In genomic region chr4:94757192-94758140, GRCh38 we compare ENCODE assay signal across 8 cellular contexts. TPM values are rescaled to one million over a fixed set of nuclear protein-coding genes. Genes with fewer than 3 reads are reported as not detected.
A peak's percentile ranks its signal among the peaks of the same experiment; 100 is the strongest.
DNase-seq lines count a peak whose midpoint lies in the region; ATAC-seq and TF ChIP-seq lines count a peak whose summit lies in the region.

BMPR1B (plus strand) TSS chr4:94757955; CDS start chr4:95104425, 346,470 bp downstream.

- ATAC-seq in CD4-positive, CD25-positive, alpha-beta regulatory T cell (ENCODE audit: low read depth in 2 of 2): no peak
- ATAC-seq in left ventricle myocardium superior: peak; percentile 53
- ATAC-seq in GM19351 (IDR thresholded peaks at IDR 0.05; ENCODE audit: unreplicated experiment): no peak

- peaks cover 0 to 6% (median 0%) of the 10 kb centered on the region in 7 donors for H3K9me3 Mint-ChIP-seq in CD4-positive, CD25-positive, alpha-beta regulatory T cell
- no peaks in the 10 kb centered on the region for H3K9me3 Mint-ChIP-seq in activated naive CD8-positive, alpha-beta T cell treated with anti-CD3 and anti-CD28 coated beads for 36 hours
- no peaks in the 10 kb centered on the region for H3K9me3 Mint-ChIP-seq in progenitor cell of endocrine pancreas (ENCODE audit: low read depth)

- H3K4me1 Mint-ChIP-seq in CD4-positive, CD25-positive, alpha-beta regulatory T cell: peaks cover 4 to 17% (median 6%) of the 10 kb centered on the region in 4 donors
- H3K4me1 Mint-ChIP-seq in activated naive CD8-positive, alpha-beta T cell treated with anti-CD3 and anti-CD28 coated beads for 36 hours: peaks cover 5% of the 10 kb centered on the region
- H3K4me1 Mint-ChIP-seq in progenitor cell of endocrine pancreas (ENCODE audit: low read depth): peaks cover 18% of the 10 kb centered on the region

- peaks cover 77% of the 10 kb centered on the region for H3K27me3 Mint-ChIP-seq in CD4-positive, CD25-positive, alpha-beta regulatory T cell
- H3K27me3 Mint-ChIP-seq in activated naive CD8-positive, alpha-beta T cell treated with anti-CD3 and anti-CD28 coated beads for 36 hours: peaks cover 79% of the 10 kb centered on the region
- peaks cover 4% of the 10 kb centered on the region for H3K27me3 Mint-ChIP-seq in progenitor cell of endocrine pancreas

- H3K36me3 Mint-ChIP-seq in CD4-positive, CD25-positive, alpha-beta regulatory T cell: no peaks in the 10 kb centered on the region
- H3K36me3 Mint-ChIP-seq in activated naive CD8-positive, alpha-beta T cell treated with anti-CD3 and anti-CD28 coated beads for 36 hours: peaks cover 1% of the 10 kb centered on the region
- H3K36me3 Mint-ChIP-seq in progenitor cell of endocrine pancreas (ENCODE audit: insufficient read depth): no peaks in the 10 kb centered on the region

- peaks cover 40% of the 10 kb centered on the region for H3K27me3 ChIP-seq in CD4-positive, CD25-positive, alpha-beta regulatory T cell (ENCODE audit: control insufficient read depth, insufficient read depth, low read length)

- no peak within 1 kb of the TSS for H3K27ac Mint-ChIP-seq in CD4-positive, CD25-positive, alpha-beta regulatory T cell
- no peak within 1 kb of the TSS for H3K27ac Mint-ChIP-seq in activated naive CD8-positive, alpha-beta T cell treated with anti-CD3 and anti-CD28 coated beads for 36 hours
- H3K27ac Mint-ChIP-seq in progenitor cell of endocrine pancreas: peak within 1 kb of the TSS; percentile 92

- H3K4me1 ChIP-seq in CD4-positive, CD25-positive, alpha-beta regulatory T cell (ENCODE audit: control insufficient read depth, insufficient read depth, low read length, poor library complexity, severe bottlenecking): no peaks in the 10 kb centered on the region

- no peak for DNase-seq in CD4-positive, CD25-positive, alpha-beta regulatory T cell
- DNase-seq in HK-2 (ENCODE audit: unreplicated experiment): peak; percentile 61
- DNase-seq in activated naive CD8-positive, alpha-beta T cell treated with anti-CD3 and anti-CD28 coated beads for 36 hours: peak; percentile 12
- DNase-seq in left ventricle myocardium superior: peak; percentile 47
- peak; percentile 39 for DNase-seq in progenitor cell of endocrine pancreas (ENCODE audit: low spot score, unreplicated experiment)
- no peak for DNase-seq in NCI-H187 treated with DMSO at 0.1 percent for 48 hours (lab: John Stamatoyannopoulos, UW)
- no peak for DNase-seq in activated CD8-positive, alpha-beta memory T cell treated with anti-CD3 and anti-CD28 coated beads for 24 hours

- TF ChIP-seq CTCF in progenitor cell of endocrine pancreas (IDR thresholded peaks at IDR 0.05; ENCODE audit: unreplicated experiment): peak; percentile 12

- H3K4me3 Mint-ChIP-seq in CD4-positive, CD25-positive, alpha-beta regulatory T cell: peak within 1 kb of the TSS in 3 of 4 donors; percentile 22 to 81 (median 77)
- peak within 1 kb of the TSS; percentile 53 for H3K4me3 Mint-ChIP-seq in activated naive CD8-positive, alpha-beta T cell treated with anti-CD3 and anti-CD28 coated beads for 36 hours
- peak within 1 kb of the TSS; percentile 83 for H3K4me3 Mint-ChIP-seq in progenitor cell of endocrine pancreas (ENCODE audit: low read depth)

- no peak within 1 kb of the TSS for H3K4me3 ChIP-seq in CD4-positive, CD25-positive, alpha-beta regulatory T cell (ENCODE audit: low read depth, low read length)

- intact Hi-C loops in left ventricle myocardium superior (cut with micrococcal nuclease): no loop called here

- H3K36me3 ChIP-seq in CD4-positive, CD25-positive, alpha-beta regulatory T cell (ENCODE audit: control insufficient read depth, insufficient read depth, low read length): no peaks in the 10 kb centered on the region

- H3K27ac ChIP-seq in CD4-positive, CD25-positive, alpha-beta regulatory T cell (ENCODE audit: insufficient read depth, low read length, poor library complexity, severe bottlenecking): no peak within 1 kb of the TSS

- H3K9me3 ChIP-seq in CD4-positive, CD25-positive, alpha-beta regulatory T cell (ENCODE audit: control insufficient read depth in 2 of 2, low read length in 2 of 2): no peaks in the 10 kb centered on the region

RNA-seq across cellular contexts. Expression of gene BMPR1B, which starts in this region (rescaled TPM):
- total RNA-seq in CD4-positive, CD25-positive, alpha-beta regulatory T cell: 0.72 TPM
- under 1 TPM in 1 of 4 donors, not detected in 3; 0.31 TPM for polyA plus RNA-seq in CD4-positive, CD25-positive, alpha-beta regulatory T cell
- not detected for total RNA-seq in activated naive CD8-positive, alpha-beta T cell treated with anti-CD3 and anti-CD28 coated beads for 36 hours
- total RNA-seq in left ventricle myocardium superior: 1.8 TPM
- total RNA-seq in progenitor cell of endocrine pancreas: 21.1 and 23.2 TPM in 2 replicates

Comparison
In these comparisons a context has a peak if more than half of its experiments do, and no peak if none do; other contexts are left out.
1. Peak in DNase-seq in activated naive CD8-positive, alpha-beta T cell treated with anti-CD3 and anti-CD28 coated beads for 36 hours; RNA of the gene not detected or under 1 TPM.
2. DNase-seq: peak in HK-2 (single experiment), left ventricle myocardium superior (single experiment) and progenitor cell of endocrine pancreas (single experiment); none in CD4-positive, CD25-positive, alpha-beta regulatory T cell (0 of 3), NCI-H187 treated with DMSO at 0.1 percent for 48 hours (single experiment) and activated CD8-positive, alpha-beta memory T cell treated with anti-CD3 and anti-CD28 coated beads for 24 hours (single experiment).
3. Peak in every context shown above with its lines, with median percentiles within 50 percentile points of each other: H3K4me3 Mint-ChIP-seq.